Comparison of ENCODE assay signal across 38 cellular contexts in the genomic region with DNA sequence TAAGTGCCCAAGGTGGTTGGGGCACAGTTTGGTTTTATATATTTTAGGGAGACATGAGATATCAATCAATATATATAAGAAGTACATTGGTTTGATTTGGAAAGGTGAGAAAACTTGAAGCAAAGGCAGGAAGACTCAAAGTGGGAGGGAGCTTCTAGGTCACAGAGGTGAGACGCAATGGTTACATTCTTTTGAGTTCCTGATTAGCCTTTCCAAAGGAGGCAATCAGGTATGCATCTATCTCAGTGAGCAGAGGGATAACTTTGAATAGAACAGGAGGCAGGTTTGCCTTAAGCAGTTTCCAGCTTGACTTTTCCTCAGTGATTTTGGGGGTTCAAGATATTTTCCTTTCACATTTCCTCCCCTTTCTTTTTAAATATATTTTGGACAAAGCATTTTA. TPM values are rescaled to one million over a fixed set of nuclear protein-coding genes. Genes with fewer than 3 reads are reported as not detected.
"Had no signal": no experiment of that assay in that cellular context is flagged by ENCODE, and none has a peak within 500 bp of the region (broad histone marks: within the 10 kb centered on the region; RNA-seq: fewer than 3 reads in every experiment).

No MANE protein-coding gene starts in this region.

- H3K27me3 ChIP-seq: MG63 had no signal

- H3K36me3 ChIP-seq: MG63 had no signal

- DNase-seq: Karpas-422, Kasumi-1, MG63, MM.1S, MV-4-11, NCI-H1048, NCI-H1092, NCI-H1092 treated with DMSO at 0.1 percent for 48 hours, NCI-H1105, NCI-H1105 treated with DMSO at 0.1 percent for 48 hours, NCI-H1417, NCI-H1417 treated with DMSO at 0.1 percent for 48 hours, NCI-H1436, NCI-H1436 treated with DMSO at 0.1 percent for 48 hours, NCI-H146, NCI-H1694, NCI-H1694 treated with DMSO at 0.1 percent for 48 hours, NCI-H187, NCI-H187 treated with DMSO at 0.1 percent for 48 hours, NCI-H1930, NCI-H2029, NCI-H2029 treated with DMSO at 0.1 percent for 48 hours, NCI-H2081, NCI-H2081 treated with DMSO at 0.1 percent for 48 hours, NCI-H2107, NCI-H2171, NCI-H2171 treated with DMSO at 0.1 percent for 48 hours, NCI-H2227 treated with DMSO at 0.1 percent for 48 hours, NCI-H226, NCI-H345, NCI-H446, NCI-H446 treated with DMSO at 0.1 percent for 48 hours, NCI-H510A, NCI-H510A treated with DMSO at 0.1 percent for 48 hours, NCI-H524 had no signal

- H3K9me3 ChIP-seq: MG63 had no signal

- H3K4me3 ChIP-seq: MG63 had no signal

RNA-seq across cellular contexts. Expression of a gene that starts 58.0 kb away (rescaled TPM):
- total RNA-seq: LHCN-M2, MCF 10A, NCI-H460 had no signal
